Comparison of ENCODE assay signal across 1 cellular context in genomic region chr12:53625946-53626701, GRCh38.
TF ChIP-seq lines count a peak whose summit lies in the region.

Gene ATF7 (minus strand): TSS chr12:53626382. CDS start chr12:53601000, 25,382 bp downstream.

TF ChIP-seq in HepG2, 621 proteins besides CTCF, POLR2A, EP300 and RAD21 (continued from another document and continues in another):
- TF ChIP-seq ZHX2 (IDR thresholded peaks at IDR 0.05; ENCODE audit: low read depth) (peak; percentile 76), ZHX2 (CRISPR knock-in tag; IDR thresholded peaks at IDR 0.05; ENCODE audit: borderline replicate concordance) (no peak), CHD4 (IDR thresholded peaks at IDR 0.05; ENCODE audit: borderline replicate concordance, low read length) (no peak), STAG1 (CRISPR knock-in tag; IDR thresholded peaks at IDR 0.05) (no peak), ZFP37 (CRISPR knock-in tag; IDR thresholded peaks at IDR 0.05; ENCODE audit: borderline replicate concordance) (no peak), PHF8 (CRISPR knock-in tag; IDR thresholded peaks at IDR 0.05) (peak; percentile 92), BATF2 (CRISPR knock-in tag; IDR thresholded peaks at IDR 0.05) (no peak), ZFYVE20 (CRISPR knock-in tag; IDR thresholded peaks at IDR 0.05; ENCODE audit: borderline replicate concordance, low read depth) (no peak), ZFP1 (CRISPR knock-in tag; IDR thresholded peaks at IDR 0.05) (no peak; the same call in 1 of the 2 replicates), ZNF431 (CRISPR knock-in tag; IDR thresholded peaks at IDR 0.05; ENCODE audit: borderline replicate concordance, low read depth) (peak; percentile 78; the same call in 1 of the 2 replicates), ZBTB20 (CRISPR knock-in tag; IDR thresholded peaks at IDR 0.05; ENCODE audit: borderline replicate concordance, low read depth) (peak; percentile 43; the same call in 1 of the 2 replicates), ZNF207 (IDR thresholded peaks at IDR 0.05; ENCODE audit: borderline replicate concordance) (no peak), ELF1 (CRISPR knock-in tag; IDR thresholded peaks at IDR 0.05) (peak; percentile 66; the same call in 1 of the 2 replicates), ZNF20 (CRISPR knock-in tag; IDR thresholded peaks at IDR 0.05) (no peak), ZNF704 (CRISPR knock-in tag; IDR thresholded peaks at IDR 0.05; ENCODE audit: borderline replicate concordance) (no peak; the same call in 1 of the 2 replicates), DMTF1 (CRISPR knock-in tag; IDR thresholded peaks at IDR 0.05) (no peak), ZXDC (CRISPR knock-in tag; IDR thresholded peaks at IDR 0.05) (no peak), PPARG (CRISPR knock-in tag; conservative IDR thresholded peaks at IDR 0.05) (no peak; the same call in 1 of the 2 replicates), ZNF576 (CRISPR knock-in tag; IDR thresholded peaks at IDR 0.05) (no peak), ZNF460 (CRISPR knock-in tag; IDR thresholded peaks at IDR 0.05; ENCODE audit: borderline replicate concordance) (no peak), KLF16 (CRISPR knock-in tag; IDR thresholded peaks at IDR 0.05) (no peak; a peak in 1 of 4 replicates), ZNF691 (CRISPR knock-in tag; IDR thresholded peaks at IDR 0.05; ENCODE audit: borderline replicate concordance, low read depth) (peak; percentile 53; the same call in 1 of the 2 replicates), TGIF2 (CRISPR knock-in tag; IDR thresholded peaks at IDR 0.05) (no peak; the same call in 1 of the 2 replicates), TP53 (CRISPR knock-in tag; conservative IDR thresholded peaks at IDR 0.05) (no peak), SRSF1 (optimal IDR thresholded peaks at IDR 0.05; ENCODE audit: low read depth, low read length) (peak; percentile 96), POLR2G (IDR thresholded peaks at IDR 0.05; ENCODE audit: low read depth, low read length) (peak; percentile 89), CBX2 (IDR thresholded peaks at IDR 0.05; ENCODE audit: low read depth, low read length) (no peak), CBX2 (CRISPR knock-in tag; IDR thresholded peaks at IDR 0.05; ENCODE audit: low read depth) (no peak), ISX (CRISPR knock-in tag; conservative IDR thresholded peaks at IDR 0.05) (no peak), PITX1 (CRISPR knock-in tag; IDR thresholded peaks at IDR 0.05) (peak; percentile 62), TBX3 (IDR thresholded peaks at IDR 0.05; ENCODE audit: borderline replicate concordance) (peak; percentile 37; the same call in 1 of the 2 replicates), HMGXB3 (CRISPR knock-in tag; IDR thresholded peaks at IDR 0.05; ENCODE audit: borderline replicate concordance) (0 out of 2 replicates have a peak, but pooled peaks have one; percentile 52), ZNF10 (CRISPR knock-in tag; IDR thresholded peaks at IDR 0.05; ENCODE audit: borderline replicate concordance, low read depth) (no peak), ZNF768 (CRISPR knock-in tag; IDR thresholded peaks at IDR 0.05) (no peak), NCOA5 (CRISPR knock-in tag; IDR thresholded peaks at IDR 0.05) (no peak), MED8 (CRISPR knock-in tag; IDR thresholded peaks at IDR 0.05; ENCODE audit: insufficient replicate concordance) (peak; percentile 39), ATF2 (CRISPR knock-in tag; IDR thresholded peaks at IDR 0.05) (peak; percentile 36; the same call in 1 of the 2 replicates), ATF1 (CRISPR knock-in tag; IDR thresholded peaks at IDR 0.05) (peak; percentile 65), FOXO1 (CRISPR knock-in tag; IDR thresholded peaks at IDR 0.05) (no peak; the same call in 1 of the 2 replicates), ZNF550 (CRISPR knock-in tag; IDR thresholded peaks at IDR 0.05; ENCODE audit: borderline replicate concordance) (no peak), ESRRA (CRISPR knock-in tag; IDR thresholded peaks at IDR 0.05; ENCODE audit: low read depth) (0 out of 2 replicates have a peak, but pooled peaks have one; percentile 43)
